In the genomic region with DNA sequence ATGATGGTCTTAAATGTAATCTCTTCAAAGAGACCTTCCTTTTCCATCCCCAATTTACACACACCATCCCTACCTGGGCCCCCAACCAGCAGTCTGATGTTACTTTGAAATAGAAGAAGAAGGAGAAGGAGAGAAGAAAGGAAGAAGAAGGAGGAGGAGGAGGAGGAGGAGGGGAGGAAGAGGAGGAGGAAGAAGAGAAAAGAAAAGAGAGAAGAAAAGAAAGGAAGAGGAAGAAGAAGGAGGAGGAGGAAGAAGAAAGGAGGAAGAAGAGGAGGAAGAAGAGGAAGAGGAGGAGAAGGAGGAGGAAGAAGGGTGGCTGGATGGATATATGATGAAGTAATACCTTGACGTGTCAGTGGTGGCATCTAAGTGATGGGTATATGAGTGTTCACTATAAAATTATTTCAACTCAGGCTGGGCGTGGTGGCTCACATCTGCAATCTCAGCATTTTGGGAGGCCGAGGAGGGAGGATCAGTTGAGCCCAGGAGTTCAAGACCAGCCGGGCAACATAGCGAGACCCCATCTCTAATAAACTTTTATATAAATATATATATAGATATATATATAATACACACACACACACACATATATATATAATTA, we compare ENCODE assay signal across 1 cellular context.
TF ChIP-seq lines count a peak whose summit lies in the region.

No MANE protein-coding gene starts in this region.

TF ChIP-seq in HEK293, 187 proteins besides CTCF, POLR2A, EP300 and RAD21 (continued from another document):
- TF ChIP-seq ZFHX2 (tag by site-specific recombination; conservative IDR thresholded peaks at IDR 0.05) (peak; percentile 39; the same call in 1 of the 2 replicates), ZBTB7A (tag by site-specific recombination; IDR thresholded peaks at IDR 0.05; ENCODE audit: low read depth) (0 out of 2 replicates have a peak, but pooled peaks have one; percentile 38), TRIM28 (IDR thresholded peaks at IDR 0.05; ENCODE audit: borderline replicate concordance, low read length) (no peak), ZBTB21 (tag by site-specific recombination; IDR thresholded peaks at IDR 0.05) (0 out of 2 replicates have a peak, but pooled peaks have one; percentile 15), ZNF510 (tag by site-specific recombination; IDR thresholded peaks at IDR 0.05; ENCODE audit: insufficient replicate concordance) (no peak)
- TF ChIP-seq, protein P1, sequence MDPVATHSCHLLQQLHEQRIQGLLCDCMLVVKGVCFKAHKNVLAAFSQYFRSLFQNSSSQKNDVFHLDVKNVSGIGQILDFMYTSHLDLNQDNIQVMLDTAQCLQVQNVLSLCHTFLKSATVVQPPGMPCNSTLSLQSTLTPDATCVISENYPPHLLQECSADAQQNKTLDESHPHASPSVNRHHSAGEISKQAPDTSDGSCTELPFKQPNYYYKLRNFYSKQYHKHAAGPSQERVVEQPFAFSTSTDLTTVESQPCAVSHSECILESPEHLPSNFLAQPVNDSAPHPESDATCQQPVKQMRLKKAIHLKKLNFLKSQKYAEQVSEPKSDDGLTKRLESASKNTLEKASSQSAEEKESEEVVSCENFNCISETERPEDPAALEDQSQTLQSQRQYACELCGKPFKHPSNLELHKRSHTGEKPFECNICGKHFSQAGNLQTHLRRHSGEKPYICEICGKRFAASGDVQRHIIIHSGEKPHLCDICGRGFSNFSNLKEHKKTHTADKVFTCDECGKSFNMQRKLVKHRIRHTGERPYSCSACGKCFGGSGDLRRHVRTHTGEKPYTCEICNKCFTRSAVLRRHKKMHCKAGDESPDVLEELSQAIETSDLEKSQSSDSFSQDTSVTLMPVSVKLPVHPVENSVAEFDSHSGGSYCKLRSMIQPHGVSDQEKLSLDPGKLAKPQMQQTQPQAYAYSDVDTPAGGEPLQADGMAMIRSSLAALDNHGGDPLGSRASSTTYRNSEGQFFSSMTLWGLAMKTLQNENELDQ (tag by site-specific recombination; IDR thresholded peaks at IDR 0.05; ENCODE audit: low read depth) = no peak
